ENCODE assay signal across 1 cellular context in genomic region chr10:43315535-43316245, GRCh38.
TF ChIP-seq lines count a peak whose summit lies in the region.

No MANE protein-coding gene starts in this region.

TF ChIP-seq in H1, 55 proteins besides CTCF, POLR2A, EP300 and RAD21:
- TF ChIP-seq, protein P1, sequence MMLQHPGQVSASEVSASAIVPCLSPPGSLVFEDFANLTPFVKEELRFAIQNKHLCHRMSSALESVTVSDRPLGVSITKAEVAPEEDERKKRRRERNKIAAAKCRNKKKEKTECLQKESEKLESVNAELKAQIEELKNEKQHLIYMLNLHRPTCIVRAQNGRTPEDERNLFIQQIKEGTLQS (IDR thresholded peaks at IDR 0.05; ENCODE audit: insufficient read depth, low read depth, low read length): no peak
- TF ChIP-seq TBP (IDR thresholded peaks at IDR 0.05; ENCODE audit: low read depth, low read length): no peak
- TF ChIP-seq FOSL1 (IDR thresholded peaks at IDR 0.05; ENCODE audit: insufficient read depth, low read depth, low read length): no peak
- TF ChIP-seq CHD1 (IDR thresholded peaks at IDR 0.05; ENCODE audit: low read depth, low read length): no peak
- no peak for TF ChIP-seq SP4 (IDR thresholded peaks at IDR 0.05; ENCODE audit: low read length)
- TF ChIP-seq SIRT6 (IDR thresholded peaks at IDR 0.05; ENCODE audit: low read length): no peak
- TF ChIP-seq, protein P2, sequence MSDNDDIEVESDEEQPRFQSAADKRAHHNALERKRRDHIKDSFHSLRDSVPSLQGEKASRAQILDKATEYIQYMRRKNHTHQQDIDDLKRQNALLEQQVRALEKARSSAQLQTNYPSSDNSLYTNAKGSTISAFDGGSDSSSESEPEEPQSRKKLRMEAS (IDR thresholded peaks at IDR 0.05): no peak
- no peak for TF ChIP-seq SP1 (IDR thresholded peaks at IDR 0.05; ENCODE audit: low read depth, low read length)
- TF ChIP-seq CTBP2 (IDR thresholded peaks at IDR 0.05; ENCODE audit: borderline replicate concordance, insufficient read depth, insufficient read length, low read length): no peak
- no peak for TF ChIP-seq TAF1 (IDR thresholded peaks at IDR 0.05; ENCODE audit: low read depth, low read length)
- TF ChIP-seq CREB1 (IDR thresholded peaks at IDR 0.05): no peak
- no peak for TF ChIP-seq HDAC2 (IDR thresholded peaks at IDR 0.05; ENCODE audit: borderline replicate concordance in 1 of 2, low read depth in 2 of 2, low read length in 2 of 2)
